18 cellular contexts compared by ENCODE assay signal in genomic region chr22:17984114-17984513, GRCh38. TPM values are rescaled to one million over a fixed set of nuclear protein-coding genes. Genes with fewer than 3 reads are reported as not detected.
DNase-seq lines count a peak whose midpoint lies in the region; ATAC-seq and TF ChIP-seq lines count a peak whose summit lies in the region.
"Had no signal": no experiment of that assay in that cellular context is flagged by ENCODE, and none has a peak within 500 bp of the region (broad histone marks: within the 10 kb centered on the region; RNA-seq: fewer than 3 reads in every experiment).

No MANE protein-coding gene starts in this region.

- H3K4me3 Mint-ChIP-seq in Calu3 (ENCODE audit: low read depth, unreplicated experiment) = no peak overlapping the region
- no peak overlapping the region for H3K4me3 Mint-ChIP-seq in type B pancreatic cell

- 0 out of 2 replicates have a peak, but pooled peaks cover 7% of the 10 kb centered on the region for H3K36me3 ChIP-seq in BLaER1
- H3K36me3 ChIP-seq: prostate gland, upper lobe of left lung had no signal

- intact Hi-C loops in Calu3 (cut with micrococcal nuclease; ENCODE audit: unreplicated experiment) = no loop called here

- ATAC-seq in GM21423 (IDR thresholded peaks at IDR 0.05; ENCODE audit: unreplicated experiment) = no peak
- no peak for ATAC-seq in GM18858 (IDR thresholded peaks at IDR 0.05; ENCODE audit: unreplicated experiment)

- H3K27me3 ChIP-seq in BLaER1 = no peaks in the 10 kb centered on the region
- H3K27me3 ChIP-seq: upper lobe of left lung had no signal

- H3K27ac ChIP-seq in BLaER1 (no peak overlapping the region), RWPE1 (peak overlapping the region; percentile 77)
- H3K27ac ChIP-seq: KMS-11, prostate gland, upper lobe of left lung had no signal

- BruUV-seq in Calu3 (replicated peaks; lab: Mats Ljungman, UMichigan) = no TSS peak

- no peaks in the 10 kb centered on the region for H3K9me3 ChIP-seq in BLaER1
- H3K9me3 ChIP-seq: prostate gland, upper lobe of left lung had no signal

- peak overlapping the region; percentile 43 for H3K27ac Mint-ChIP-seq in Calu3 (ENCODE audit: unreplicated experiment)
- no peak overlapping the region for H3K27ac Mint-ChIP-seq in type B pancreatic cell

- H3K9me3 Mint-ChIP-seq in Calu3 (ENCODE audit: low read depth, unreplicated experiment) = no peaks in the 10 kb centered on the region
- H3K9me3 Mint-ChIP-seq in type B pancreatic cell = no peaks in the 10 kb centered on the region
- H3K9me3 Mint-ChIP-seq: natural killer cell had no signal

- CTCF ChIA-PET in Calu3 (lab: Charles Lee) = no interaction called here
- CTCF ChIA-PET in RWPE1 (lab: Yijun Ruan, JAX) = no interaction called here

- H3K9ac ChIP-seq in BLaER1 = no peak overlapping the region
- H3K9ac ChIP-seq: KMS-11 had no signal

- peaks cover 78% of the 10 kb centered on the region for H3K4me1 ChIP-seq in BLaER1
- H3K4me1 ChIP-seq: prostate gland had no signal

- no peak for DNase-seq in Calu3
- DNase-seq in RWPE1 (ENCODE audit: low spot score) = no peak
- peak; percentile 74 for DNase-seq in kidney tubule cell (ENCODE audit: low spot score)
- no peak for DNase-seq in NCI-H1436 treated with DMSO at 0.1 percent for 48 hours (lab: John Stamatoyannopoulos, UW)
- no peak for DNase-seq in type B pancreatic cell (ENCODE audit: extremely low spot score, unreplicated experiment)
- DNase-seq: activated CD4-positive, CD25-positive, alpha-beta regulatory T cell treated with anti-CD3 and anti-CD28 coated beads, Interleukin-2, amount 50 U/mL, for 72 hours; DMS53; glutamatergic neuron; natural killer cell; NCI-H1436; NCI-H446; upper lobe of left lung had no signal

- no peak for TF ChIP-seq CTCF in Calu3 (IDR thresholded peaks at IDR 0.05; ENCODE audit: unreplicated experiment)
- TF ChIP-seq CTCF in RWPE1 (conservative IDR thresholded peaks at IDR 0.05; ENCODE audit: low read depth) = no peak
- no peak for TF ChIP-seq CTCF in type B pancreatic cell (conservative IDR thresholded peaks at IDR 0.05)

- H4K20me1 ChIP-seq in BLaER1 = peaks cover 100% of the 10 kb centered on the region

- H3K27me3 Mint-ChIP-seq in Calu3 (ENCODE audit: unreplicated experiment) (no peaks in the 10 kb centered on the region), type B pancreatic cell (no peaks in the 10 kb centered on the region)

- H3K4me2 ChIP-seq in BLaER1 = peak overlapping the region; percentile 6; the same call in 1 of the 2 replicates
- H3K4me2 ChIP-seq: KMS-11, smooth muscle cell had no signal

- POLR2A ChIA-PET in RWPE1 (lab: Yijun Ruan, JAX; ENCODE audit: low non-redundant PET) = no interaction called here

- H3K4me1 Mint-ChIP-seq in Calu3 (ENCODE audit: low read depth, unreplicated experiment) (peaks cover 26% of the 10 kb centered on the region), type B pancreatic cell (ENCODE audit: unreplicated experiment) (peaks cover 14% of the 10 kb centered on the region)

- H3K4me3 ChIP-seq in BLaER1 = no peak overlapping the region
- H3K4me3 ChIP-seq: prostate gland, smooth muscle cell, upper lobe of left lung had no signal

- H3K36me3 Mint-ChIP-seq in Calu3 (ENCODE audit: insufficient read depth, unreplicated experiment) = no peaks in the 10 kb centered on the region
- no peaks in the 10 kb centered on the region for H3K36me3 Mint-ChIP-seq in type B pancreatic cell
- H3K36me3 Mint-ChIP-seq: natural killer cell had no signal

RNA-seq across cellular contexts. Expression of gene MICAL3, which starts 40.2 kb away (rescaled TPM):
- total RNA-seq in Calu3 (2022) (60.6 and 71.3 TPM in 2 replicates), type B pancreatic cell (ENCODE audit: low replicate concordance) (36.4 and 56.4 TPM in 2 replicates)
